ENCODE assay signal across 16 cellular contexts in genomic region chr7:36245900-36246299, GRCh38.
"Had no signal": no experiment of that assay in that cellular context is flagged by ENCODE, and none has a peak within 500 bp of the region (broad histone marks: within the 10 kb centered on the region; RNA-seq: fewer than 3 reads in every experiment).

No MANE protein-coding gene starts in this region.

- ATAC-seq: natural killer cell had no signal

- H3K9ac ChIP-seq: parathyroid adenoma had no signal

- H3K4me1 ChIP-seq: parathyroid adenoma, transverse colon had no signal

- H2AFZ ChIP-seq: parathyroid adenoma had no signal

- H3K27ac ChIP-seq: parathyroid adenoma, transverse colon, vagina had no signal

- H3K27me3 ChIP-seq: transverse colon, vagina had no signal

- H3K9me3 ChIP-seq: transverse colon, vagina had no signal

- H3K36me3 ChIP-seq: transverse colon, vagina had no signal

- DNase-seq: activated CD4-positive, alpha-beta memory T cell treated with anti-CD3 and anti-CD28 coated beads, Interleukin-2, amount 10 ng/mL, durations not matched to agents 7 days and 5 days; activated CD4-positive, alpha-beta T cell treated with anti-CD3 and anti-CD28 coated beads for 48 hours; activated CD4-positive, CD25-positive, alpha-beta regulatory T cell; activated naive CD4-positive, alpha-beta T cell treated with Interleukin-2 at 50 U/mL for 16 hours; activated T-cell treated with anti-CD3 and anti-CD28 coated beads, Interleukin-2, amount 50 U/mL, for 1 hour; anterior cingulate cortex; immature natural killer cell; kidney glomerular epithelial cell; natural killer cell; stimulated activated CD8-positive, alpha-beta memory T cell treated with anti-CD3 and anti-CD28 coated beads, Interleukin-4, amount 100 ng/mL, for 48 hours; stimulated activated naive CD4-positive, alpha-beta T cell; substantia nigra; T1000; transverse colon had no signal

- H3K4me3 ChIP-seq: transverse colon, vagina had no signal
